Comparison of ENCODE assay signal across 8 cellular contexts in the genomic region with DNA sequence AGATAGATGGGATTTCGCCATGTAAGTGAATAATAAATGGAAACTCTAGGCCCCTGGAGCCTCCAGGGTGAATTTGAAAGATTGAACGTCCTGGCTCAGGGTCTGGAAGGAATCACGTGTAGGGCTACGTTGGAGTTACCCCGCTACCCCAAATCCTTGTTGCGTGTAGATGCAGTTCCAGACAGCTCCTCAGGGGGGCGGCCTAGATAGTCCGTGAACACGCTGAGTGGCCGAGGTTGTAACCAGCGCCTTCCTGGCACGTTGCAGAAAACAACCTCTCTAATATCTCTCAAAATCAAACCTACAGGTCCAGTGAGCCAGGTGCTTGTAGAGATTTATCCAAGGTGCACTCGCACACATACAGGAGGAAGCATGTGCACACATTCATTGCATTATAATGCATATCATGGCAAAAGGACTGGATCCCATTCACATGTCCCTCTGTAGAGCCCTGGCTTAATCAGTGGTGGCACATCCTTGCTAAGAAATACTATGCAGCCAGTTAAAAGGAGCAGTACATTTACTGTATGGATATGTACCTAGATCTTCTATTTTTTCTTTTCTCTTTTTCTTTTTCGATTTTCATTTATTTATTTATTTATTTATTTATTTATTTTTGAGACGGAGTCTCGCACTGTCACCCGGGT. TPM values are rescaled to one million over a fixed set of nuclear protein-coding genes. Genes with fewer than 3 reads are reported as not detected.
DNase-seq lines count a peak whose midpoint lies in the region; ATAC-seq and TF ChIP-seq lines count a peak whose summit lies in the region.

No MANE protein-coding gene starts in this region.

- no peaks in the 10 kb centered on the region for H3K4me1 Mint-ChIP-seq in MCF 10A (ENCODE audit: insufficient read depth, unreplicated experiment)

- CTCF ChIA-PET in MCF 10A (lab: Yijun Ruan, JAX) = interaction anchor here (0.6 to 1.8 kb wide), 5 partner anchors 11 to 102 kb away, joined by 3 to 6 read pairs (median 4); a partner anchor contains a TSS

- no peak for ATAC-seq in left colon
- ATAC-seq in GM21737 (IDR thresholded peaks at IDR 0.05; ENCODE audit: unreplicated experiment) = no peak

- H3K4me3 Mint-ChIP-seq in MCF 10A (ENCODE audit: unreplicated experiment) = no peak overlapping the region

- H3K9me3 Mint-ChIP-seq in MCF 10A (ENCODE audit: unreplicated experiment) = no peaks in the 10 kb centered on the region

- H3F3A ChIP-seq in DOHH2 (ENCODE audit: control insufficient read depth, insufficient read depth) = 0 out of 2 replicates have a peak, but pooled peaks cover 9% of the 10 kb centered on the region

- TF ChIP-seq CTCF in DOHH2 (IDR thresholded peaks at IDR 0.05; ENCODE audit: low read depth, low read length, poor library complexity, severe bottlenecking) = peak; percentile 88
- TF ChIP-seq CTCF in LNCaP clone FGC (IDR thresholded peaks at IDR 0.05; ENCODE audit: control insufficient read depth, extremely low read depth, insufficient read depth) = peak; percentile 30; the same call in 1 of the 2 replicates
- TF ChIP-seq CTCF in VCaP (conservative IDR thresholded peaks at IDR 0.05) = peak; percentile 63
- peak; percentile 66 for TF ChIP-seq CTCF in MCF 10A (IDR thresholded peaks at IDR 0.05; ENCODE audit: unreplicated experiment)

- POLR2A ChIA-PET in MCF 10A (lab: Yijun Ruan, JAX) = interaction anchor here (0.6 kb wide), 1 partner anchor 17 kb away, joined by 3 read pairs; no protein-coding TSS in a partner anchor

- H3K27ac ChIP-seq in DOHH2 (ENCODE audit: low read depth, low read length) (no peak overlapping the region), VCaP (no peak overlapping the region)

- H4K20me1 ChIP-seq in DOHH2 (ENCODE audit: control insufficient read depth, insufficient read depth, low read depth, low read length) = peaks cover 1% of the 10 kb centered on the region; the same call in 1 of the 2 replicates

- H3K4me1 ChIP-seq in DOHH2 (ENCODE audit: control insufficient read depth, low read length) = peaks cover 27% of the 10 kb centered on the region

- H3K4me3 ChIP-seq in DOHH2 (ENCODE audit: low read length) (no peak overlapping the region), LNCaP clone FGC (ENCODE audit: low read depth, low read length) (no peak overlapping the region)

- DNase-seq in LNCaP clone FGC (ENCODE audit: low read depth) (no peak), MCF 10A (ENCODE audit: unreplicated experiment) (peak; percentile 76), left colon (peak; percentile 67 to 86), DMS153 treated with DMSO at 0.1 percent for 48 hours (lab: John Stamatoyannopoulos, UW; ENCODE audit: unreplicated experiment) (no peak)
- peak; percentile 86 for DNase-seq in stimulated activated CD4-positive, alpha-beta T cell treated with anti-CD3 and anti-CD28 coated beads, Interleukin-4, amount 100 ng/mL, for 24 hours

- no peaks in the 10 kb centered on the region for H3K27me3 Mint-ChIP-seq in MCF 10A (ENCODE audit: insufficient read depth, unreplicated experiment)

- peak overlapping the region; percentile 9; the same call in 1 of the 2 replicates for H3K4me2 ChIP-seq in DOHH2 (ENCODE audit: low read length)

- intact Hi-C loops in MCF 10A (cut with micrococcal nuclease) (loop anchor here (1.0 kb wide), 1 partner anchor 46 kb away; no protein-coding TSS in a partner anchor), left colon (cut with DNase I, micrococcal nuclease) (no loop called here)

- peaks cover 18% of the 10 kb centered on the region for H3K79me2 ChIP-seq in DOHH2 (ENCODE audit: control insufficient read depth, low read length)

- peaks cover 7% of the 10 kb centered on the region for H3K36me3 Mint-ChIP-seq in MCF 10A (ENCODE audit: insufficient read depth, unreplicated experiment)

- peaks cover 15% of the 10 kb centered on the region for H3K36me3 ChIP-seq in DOHH2 (ENCODE audit: control insufficient read depth, low read length)

- H3K27me3 ChIP-seq in DOHH2 (ENCODE audit: control insufficient read depth, low read length) = no peaks in the 10 kb centered on the region

- no peaks in the 10 kb centered on the region for H3K9me2 ChIP-seq in DOHH2 (replicated peaks; ENCODE audit: control insufficient read depth, low read length)

- no peaks in the 10 kb centered on the region for H3K9me3 ChIP-seq in DOHH2 (ENCODE audit: control insufficient read depth, insufficient read depth, low read length)

- no peak overlapping the region for H3K27ac Mint-ChIP-seq in MCF 10A (ENCODE audit: low read depth, unreplicated experiment)

- BruUV-seq in MCF 10A (replicated peaks; lab: Mats Ljungman, UMichigan) = no TSS peak

RNA-seq across cellular contexts. Expression of a gene that starts 2.5 kb away (rescaled TPM):
- total RNA-seq in MCF 10A (2022) (46.1 and 48.5 TPM in 2 replicates), left colon (10 to 100 TPM; 52.3 to 54.5 TPM)

RNA-seq across cellular contexts. Expression of a gene that starts 11.5 kb away (rescaled TPM):
- total RNA-seq in MCF 10A (2022) = not detected in 2 replicates
- under 1 TPM; 0.15 to 0.20 TPM for total RNA-seq in left colon

RNA-seq across cellular contexts. Expression of a gene that starts 38.0 kb away (rescaled TPM):
- total RNA-seq in MCF 10A (2022) = 22.6 and 36.8 TPM in 2 replicates
- 10 to 100 TPM; 87.0 to 93.9 TPM for total RNA-seq in left colon

Comparison
In these comparisons a context has a peak if more than half of its experiments do, and no peak if none do; other contexts are left out.
1. CTCF ChIP-seq: peak in every context shown above with its lines; median percentile 88 in DOHH2; 66 in MCF 10A; 63 in VCaP; 30 in LNCaP clone FGC.
2. DNase-seq: peak in MCF 10A (single experiment), left colon (2 of 2) and stimulated activated CD4-positive, alpha-beta T cell treated with anti-CD3 and anti-CD28 coated beads, Interleukin-4, amount 100 ng/mL, for 24 hours (single experiment); none in LNCaP clone FGC (single experiment) and DMS153 treated with DMSO at 0.1 percent for 48 hours (single experiment).